ENCODE assay signal across 17 cellular contexts in genomic region chr1:149979245-149979971, GRCh38. TPM values are rescaled to one million over a fixed set of nuclear protein-coding genes. Genes with fewer than 3 reads are reported as not detected.
DNase-seq lines count a peak whose midpoint lies in the region; ATAC-seq and TF ChIP-seq lines count a peak whose summit lies in the region.
"Had no signal": no experiment of that assay in that cellular context is flagged by ENCODE, and none has a peak within 500 bp of the region (broad histone marks: within the 10 kb centered on the region; RNA-seq: fewer than 3 reads in every experiment).

No MANE protein-coding gene starts in this region.

- H3K27me3 Mint-ChIP-seq in activated T-cell treated with anti-CD3 and anti-CD28 coated beads, Interleukin-2, amount 50 U/mL, for 72 hours (ENCODE audit: low read depth), result no peaks in the 10 kb centered on the region
- H3K27me3 Mint-ChIP-seq in chondrocyte (ENCODE audit: low read depth) (no peaks in the 10 kb centered on the region), type B pancreatic cell (no peaks in the 10 kb centered on the region)
- H3K27me3 Mint-ChIP-seq in activated T-helper 1 cell treated with anti-CD3 and anti-CD28 coated beads, Interleukin-12 subunit alpha, Interleukin-12 subunit beta, Interleukin-2, Interleukin-4 antibody, amounts not matched to agents 30 ng/mL and 10 ng/mL and 1 ng/mL, durations not matched to agents 14 hours and 24 hours and 36 hours (ENCODE audit: insufficient read depth), result no peaks in the 10 kb centered on the region
- H3K27me3 Mint-ChIP-seq: CD4-positive, alpha-beta memory T cell had no signal

- peak overlapping the region; percentile 58 for H3K27ac Mint-ChIP-seq in activated T-cell treated with anti-CD3 and anti-CD28 coated beads, Interleukin-2, amount 50 U/mL, for 72 hours
- H3K27ac Mint-ChIP-seq in chondrocyte (ENCODE audit: unreplicated experiment), result peak overlapping the region; percentile 49
- H3K27ac Mint-ChIP-seq in type B pancreatic cell, result peak overlapping the region; percentile 33
- H3K27ac Mint-ChIP-seq in activated T-helper 1 cell treated with anti-CD3 and anti-CD28 coated beads, Interleukin-12 subunit alpha, Interleukin-12 subunit beta, Interleukin-2, Interleukin-4 antibody, amounts not matched to agents 30 ng/mL and 10 ng/mL and 1 ng/mL, durations not matched to agents 14 hours and 24 hours and 36 hours, result no peak overlapping the region

- no peak for DNase-seq in activated T-cell treated with anti-CD3 and anti-CD28 coated beads, Interleukin-2, amount 50 U/mL, for 72 hours
- DNase-seq in activated T-cell treated with anti-CD3 and anti-CD28 coated beads for 4 hours, result no peak
- peak; percentile 1 for DNase-seq in NCI-H226
- no peak for DNase-seq in chondrocyte (ENCODE audit: low spot score)
- no peak for DNase-seq in type B pancreatic cell (ENCODE audit: extremely low spot score, unreplicated experiment)
- no peak for DNase-seq in activated T-helper 1 cell treated with anti-CD3 and anti-CD28 coated beads, Interleukin-12 subunit alpha, Interleukin-12 subunit beta, Interleukin-2, Interleukin-4 antibody, amounts not matched to agents 30 ng/mL and 10 ng/mL and 1 ng/mL, durations not matched to agents 14 hours and 24 hours and 36 hours (ENCODE audit: low spot score)
- DNase-seq: activated CD4-positive, alpha-beta T cell treated with anti-CD3 and anti-CD28 coated beads for 4 hours; amniotic stem cell; CD4-positive, alpha-beta memory T cell; central memory CD4-positive, alpha-beta T cell; effector CD4-positive, alpha-beta T cell; naive thymus-derived CD8-positive, alpha-beta T cell; NCI-H2029; OCI-M1; T-helper 9 cell had no signal

- no peaks in the 10 kb centered on the region for H3K9me3 Mint-ChIP-seq in activated T-cell treated with anti-CD3 and anti-CD28 coated beads, Interleukin-2, amount 50 U/mL, for 72 hours
- H3K9me3 Mint-ChIP-seq in chondrocyte (ENCODE audit: low read depth) (no peaks in the 10 kb centered on the region), type B pancreatic cell (no peaks in the 10 kb centered on the region)
- H3K9me3 Mint-ChIP-seq in activated T-helper 1 cell treated with anti-CD3 and anti-CD28 coated beads, Interleukin-12 subunit alpha, Interleukin-12 subunit beta, Interleukin-2, Interleukin-4 antibody, amounts not matched to agents 30 ng/mL and 10 ng/mL and 1 ng/mL, durations not matched to agents 14 hours and 24 hours and 36 hours, result no peaks in the 10 kb centered on the region
- H3K9me3 Mint-ChIP-seq: CD4-positive, alpha-beta memory T cell; naive thymus-derived CD8-positive, alpha-beta T cell had no signal

- no peak for ATAC-seq in activated T-cell treated with anti-CD3 and anti-CD28 coated beads, Interleukin-2, amount 50 U/mL, for 72 hours (replicated peaks in 1 of 2)
- no peak for ATAC-seq in GM21576 (IDR thresholded peaks at IDR 0.05; ENCODE audit: unreplicated experiment)
- no peak for ATAC-seq in GM21423 (IDR thresholded peaks at IDR 0.05; ENCODE audit: unreplicated experiment)
- ATAC-seq: naive thymus-derived CD8-positive, alpha-beta T cell had no signal

- no peak for TF ChIP-seq CTCF in chondrocyte (IDR thresholded peaks at IDR 0.05)
- TF ChIP-seq CTCF in type B pancreatic cell (conservative IDR thresholded peaks at IDR 0.05), result no peak

- H3K4me3 Mint-ChIP-seq in activated T-cell treated with anti-CD3 and anti-CD28 coated beads, Interleukin-2, amount 50 U/mL, for 72 hours, result peak overlapping the region in 1 of 2 donors; percentile 9
- no peak overlapping the region for H3K4me3 Mint-ChIP-seq in chondrocyte (ENCODE audit: unreplicated experiment)
- H3K4me3 Mint-ChIP-seq in type B pancreatic cell, result no peak overlapping the region
- H3K4me3 Mint-ChIP-seq in activated T-helper 1 cell treated with anti-CD3 and anti-CD28 coated beads, Interleukin-12 subunit alpha, Interleukin-12 subunit beta, Interleukin-2, Interleukin-4 antibody, amounts not matched to agents 30 ng/mL and 10 ng/mL and 1 ng/mL, durations not matched to agents 14 hours and 24 hours and 36 hours, result no peak overlapping the region
- H3K4me3 Mint-ChIP-seq: CD4-positive, alpha-beta memory T cell; naive thymus-derived CD8-positive, alpha-beta T cell had no signal

- peaks cover 8 to 11% of the 10 kb centered on the region in 2 donors for H3K36me3 Mint-ChIP-seq in activated T-cell treated with anti-CD3 and anti-CD28 coated beads, Interleukin-2, amount 50 U/mL, for 72 hours (ENCODE audit: insufficient read depth in 2 of 2)
- H3K36me3 Mint-ChIP-seq in chondrocyte (ENCODE audit: low read depth) (peaks cover 11% of the 10 kb centered on the region), type B pancreatic cell (peaks cover 29% of the 10 kb centered on the region)
- peaks cover 26% of the 10 kb centered on the region for H3K36me3 Mint-ChIP-seq in activated T-helper 1 cell treated with anti-CD3 and anti-CD28 coated beads, Interleukin-12 subunit alpha, Interleukin-12 subunit beta, Interleukin-2, Interleukin-4 antibody, amounts not matched to agents 30 ng/mL and 10 ng/mL and 1 ng/mL, durations not matched to agents 14 hours and 24 hours and 36 hours (ENCODE audit: low read depth)

- intact Hi-C loops in activated T-helper 1 cell treated with anti-CD3 and anti-CD28 coated beads, Interleukin-12 subunit alpha, Interleukin-12 subunit beta, Interleukin-2, Interleukin-4 antibody, amounts not matched to agents 30 ng/mL and 10 ng/mL and 1 ng/mL, durations not matched to agents 14 hours and 24 hours and 36 hours (cut with micrococcal nuclease), result no loop called here

- H3K4me1 Mint-ChIP-seq in activated T-cell treated with anti-CD3 and anti-CD28 coated beads, Interleukin-2, amount 50 U/mL, for 72 hours (ENCODE audit: low read depth), result peaks cover 17% of the 10 kb centered on the region
- H3K4me1 Mint-ChIP-seq in chondrocyte (ENCODE audit: low read depth), result peaks cover 29% of the 10 kb centered on the region
- peaks cover 31% of the 10 kb centered on the region for H3K4me1 Mint-ChIP-seq in type B pancreatic cell (ENCODE audit: unreplicated experiment)
- H3K4me1 Mint-ChIP-seq in activated T-helper 1 cell treated with anti-CD3 and anti-CD28 coated beads, Interleukin-12 subunit alpha, Interleukin-12 subunit beta, Interleukin-2, Interleukin-4 antibody, amounts not matched to agents 30 ng/mL and 10 ng/mL and 1 ng/mL, durations not matched to agents 14 hours and 24 hours and 36 hours (ENCODE audit: low read depth), result peaks cover 40% of the 10 kb centered on the region

RNA-seq across cellular contexts. Expression of gene OTUD7B, which starts 31.1 kb away (rescaled TPM):
- total RNA-seq in activated T-cell treated with anti-CD3 and anti-CD28 coated beads, Interleukin-2, amount 50 U/mL, for 72 hours, result 10 to 100 TPM; 30.3 to 34.8 TPM
- total RNA-seq in chondrocyte (24.5 to 29.0 TPM (median 25.3 TPM) in 3 replicates), type B pancreatic cell (ENCODE audit: low replicate concordance) (31.6 and 35.9 TPM in 2 replicates)
- total RNA-seq in activated T-helper 1 cell treated with anti-CD3 and anti-CD28 coated beads, Interleukin-12 subunit alpha, Interleukin-12 subunit beta, Interleukin-2, Interleukin-4 antibody, amounts not matched to agents 30 ng/mL and 10 ng/mL and 1 ng/mL, durations not matched to agents 14 hours and 24 hours and 36 hours, result 41.1 and 41.8 TPM in 2 replicates

RNA-seq across cellular contexts. Expression of gene MTMR11, which starts 42.7 kb away (rescaled TPM):
- total RNA-seq in activated T-cell treated with anti-CD3 and anti-CD28 coated beads, Interleukin-2, amount 50 U/mL, for 72 hours, result 1 to 10 TPM; 6.9 to 9.2 TPM
- 15.4 to 22.3 TPM (median 17.6 TPM) in 3 replicates for total RNA-seq in chondrocyte
- total RNA-seq in type B pancreatic cell (ENCODE audit: low replicate concordance), result 21.0 and 33.1 TPM in 2 replicates
- 5.6 and 8.5 TPM in 2 replicates for total RNA-seq in activated T-helper 1 cell treated with anti-CD3 and anti-CD28 coated beads, Interleukin-12 subunit alpha, Interleukin-12 subunit beta, Interleukin-2, Interleukin-4 antibody, amounts not matched to agents 30 ng/mL and 10 ng/mL and 1 ng/mL, durations not matched to agents 14 hours and 24 hours and 36 hours

RNA-seq across cellular contexts. Expression of gene SF3B4, which starts 51.8 kb away (rescaled TPM):
- total RNA-seq in activated T-cell treated with anti-CD3 and anti-CD28 coated beads, Interleukin-2, amount 50 U/mL, for 72 hours, result 10 to 100 TPM; 59.7 to 74.4 TPM
- total RNA-seq in chondrocyte, result 54.7 to 63.9 TPM (median 58.2 TPM) in 3 replicates
- total RNA-seq in type B pancreatic cell (ENCODE audit: low replicate concordance), result 60.8 and 72.2 TPM in 2 replicates
- 125 and 136 TPM in 2 replicates for total RNA-seq in activated T-helper 1 cell treated with anti-CD3 and anti-CD28 coated beads, Interleukin-12 subunit alpha, Interleukin-12 subunit beta, Interleukin-2, Interleukin-4 antibody, amounts not matched to agents 30 ng/mL and 10 ng/mL and 1 ng/mL, durations not matched to agents 14 hours and 24 hours and 36 hours
